12 cellular contexts compared by ENCODE assay signal in genomic region chr2:36371070-36371962, GRCh38. TPM values are rescaled to one million over a fixed set of nuclear protein-coding genes. Genes with fewer than 3 reads are reported as not detected.
DNase-seq lines count a peak whose midpoint lies in the region; ATAC-seq, FAIRE-seq and TF ChIP-seq lines count a peak whose summit lies in the region.
"Had no signal": no experiment of that assay in that cellular context is flagged by ENCODE, and none has a peak within 500 bp of the region (broad histone marks: within the 10 kb centered on the region; RNA-seq: fewer than 3 reads in every experiment).

No MANE protein-coding gene starts in this region.

- no peak overlapping the region for H3K9ac ChIP-seq in kidney (ENCODE audit: low read length in 2 of 2)
- peak overlapping the region in 2 of 5 donors; percentile 38 to 61 for H3K9ac ChIP-seq in subcutaneous abdominal adipose tissue (ENCODE audit: low read length in 5 of 5)

- H3K27ac ChIP-seq in ascending aorta (peak overlapping the region; percentile 42 to 48), kidney (ENCODE audit: low read depth in 2 of 2, low read length in 2 of 2) (peak overlapping the region; percentile 35 to 40), subcutaneous abdominal adipose tissue (ENCODE audit: low read depth, low read length) (peak overlapping the region; percentile 94)
- H3K27ac ChIP-seq: right lobe of liver had no signal

- intact Hi-C loops in ascending aorta (cut with DNase I) (no loop called here), kidney (cut with DNase I) (no loop called here)

- no peaks in the 10 kb centered on the region for H3K9me3 ChIP-seq in ascending aorta
- no peaks in the 10 kb centered on the region for H3K9me3 ChIP-seq in kidney (ENCODE audit: control insufficient read depth in 1 of 2, low read length in 2 of 2)
- H3K9me3 ChIP-seq in subcutaneous abdominal adipose tissue (ENCODE audit: control insufficient read depth in 5 of 5, low read length in 5 of 5), result no peaks in the 10 kb centered on the region
- H3K9me3 ChIP-seq: right lobe of liver had no signal

- DNase-seq in HTR-8/SVneo (ENCODE audit: insufficient read length, low spot score) (no peak), ascending aorta (ENCODE audit: low spot score in 2 of 2) (no peak), kidney (no peak), Kasumi-1 (lab: John Stamatoyannopoulos, UW) (no peak), NCI-H1105 treated with DMSO at 0.1 percent for 48 hours (lab: John Stamatoyannopoulos, UW) (no peak), activated gamma-delta T cell treated with Interleukin-2 at 50 U/mL for 16 hours (no peak)
- DNase-seq: activated CD4-positive, alpha-beta T cell treated with anti-CD3 and anti-CD28 coated beads for 36 hours; GF-D8; right lobe of liver; stimulated activated naive B cell treated with anti-CD40 and anti-IgM and Interleukin-4, amounts not matched to agents 10 μg/mL and 1 μg/mL and 100 μg/mL, for 72 hours had no signal

- H3K27me3 ChIP-seq in ascending aorta, result no peaks in the 10 kb centered on the region
- H3K27me3 ChIP-seq in subcutaneous abdominal adipose tissue (ENCODE audit: control insufficient read depth in 5 of 5, insufficient read depth in 4 of 5, low read length in 5 of 5), result no peaks in the 10 kb centered on the region
- H3K27me3 ChIP-seq: right lobe of liver had no signal

- TF ChIP-seq CTCF in ascending aorta (IDR thresholded peaks at IDR 0.05) (no peak), kidney (IDR thresholded peaks at IDR 0.05; ENCODE audit: borderline replicate concordance, extremely low read depth, insufficient read depth) (no peak)

- no peak for ATAC-seq in GM18519 (IDR thresholded peaks at IDR 0.05; ENCODE audit: low FRiP score, unreplicated experiment)
- ATAC-seq: activated CD4-positive, alpha-beta T cell treated with anti-CD3 and anti-CD28 coated beads for 36 hours; stimulated activated naive B cell treated with anti-CD40 and anti-IgM and Interleukin-4, amounts not matched to agents 10 μg/mL and 1 μg/mL and 100 μg/mL, for 72 hours had no signal

- H3K36me3 ChIP-seq in ascending aorta (peaks cover 0 to 4% of the 10 kb centered on the region in 2 donors), kidney (ENCODE audit: control insufficient read depth in 1 of 2, insufficient read depth in 2 of 2, low read length in 2 of 2) (no peaks in the 10 kb centered on the region), subcutaneous abdominal adipose tissue (ENCODE audit: control insufficient read depth in 5 of 5, insufficient read depth in 5 of 5, low read length in 5 of 5) (peaks cover 0 to 4% (median 0%) of the 10 kb centered on the region in 5 donors)
- H3K36me3 ChIP-seq: right lobe of liver had no signal

- H3K4me3 ChIP-seq in ascending aorta (no peak overlapping the region), kidney (ENCODE audit: low read length in 2 of 2) (no peak overlapping the region), subcutaneous abdominal adipose tissue (ENCODE audit: low read depth in 1 of 5, low read length in 5 of 5) (peak overlapping the region in 3 of 5 donors; percentile 3 to 23 (median 19))
- H3K4me3 ChIP-seq: right lobe of liver had no signal

- FAIRE-seq in HTR-8/SVneo (lab: Jason Lieb, UNC) (peak; percentile 80), kidney (lab: Jason Lieb, UNC) (no peak)

- H3K4me1 ChIP-seq in ascending aorta, result peaks cover 22 to 85% of the 10 kb centered on the region in 2 donors
- peaks cover 48 to 88% of the 10 kb centered on the region in 2 donors for H3K4me1 ChIP-seq in kidney (ENCODE audit: control insufficient read depth in 1 of 2, insufficient read depth in 1 of 2, low read depth in 1 of 2, low read length in 2 of 2)
- peaks cover 10 to 89% (median 88%) of the 10 kb centered on the region in 5 donors for H3K4me1 ChIP-seq in subcutaneous abdominal adipose tissue (ENCODE audit: control insufficient read depth in 5 of 5, insufficient read depth in 5 of 5, low read length in 5 of 5)
- H3K4me1 ChIP-seq: right lobe of liver had no signal

RNA-seq across cellular contexts. Expression of gene CRIM1, which starts 15.7 kb away (rescaled TPM):
- total RNA-seq in ascending aorta, result 273 TPM
- total RNA-seq in kidney, result 154 TPM
- 47.2 TPM for polyA plus RNA-seq in kidney (ENCODE audit: insufficient read depth, low read depth, low replicate concordance)

Comparison
In these comparisons a context has a peak if more than half of its experiments do, and no peak if none do; other contexts are left out.
1. H3K27ac ChIP-seq: peak in every context shown above with its lines; median percentile 94 in subcutaneous abdominal adipose tissue; 45 in ascending aorta; 38 in kidney.
2. H3K4me3 ChIP-seq: peak in subcutaneous abdominal adipose tissue (3 of 5); none in ascending aorta (0 of 2) and kidney (0 of 2).